In the genomic region with DNA sequence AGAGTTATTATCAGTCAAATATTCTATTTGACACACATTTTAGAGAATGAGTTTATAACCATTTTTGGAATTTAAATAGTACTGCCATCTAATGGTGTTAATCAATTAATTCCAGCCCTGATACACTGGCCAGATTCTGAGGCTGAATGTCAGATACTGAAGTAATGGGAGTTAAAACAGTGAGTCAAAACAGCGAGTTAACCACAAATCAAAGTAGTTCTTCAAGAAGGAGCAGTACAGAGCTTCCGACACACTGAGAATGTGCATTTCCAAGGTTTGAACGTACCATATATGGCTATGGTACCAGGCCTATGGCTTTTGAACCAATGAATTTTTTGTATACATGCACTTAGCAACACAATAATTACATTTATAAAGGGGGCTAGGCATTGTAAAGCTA, we compare ENCODE assay signal across 1 cellular context.
TF ChIP-seq lines count a peak whose summit lies in the region.

No MANE protein-coding gene starts in this region.

TF ChIP-seq in endothelial cell of umbilical vein, 7 proteins besides CTCF, POLR2A, EP300 and RAD21:
- TF ChIP-seq MYC (IDR thresholded peaks at IDR 0.05; ENCODE audit: low read depth, low read length) (no peak), FOS (IDR thresholded peaks at IDR 0.05; ENCODE audit: borderline replicate concordance, insufficient read depth, low read length) (no peak), EZH2 (IDR thresholded peaks at IDR 0.05; ENCODE audit: borderline replicate concordance, low read depth, low read length, severe bottlenecking) (no peak), POLR2AphosphoS5 (IDR thresholded peaks at IDR 0.05; ENCODE audit: insufficient read depth, low read depth, low read length) (no peak), GATA2 (IDR thresholded peaks at IDR 0.05; ENCODE audit: insufficient read depth, insufficient read length, low read depth, low read length) (no peak)
- TF ChIP-seq, protein P1, sequence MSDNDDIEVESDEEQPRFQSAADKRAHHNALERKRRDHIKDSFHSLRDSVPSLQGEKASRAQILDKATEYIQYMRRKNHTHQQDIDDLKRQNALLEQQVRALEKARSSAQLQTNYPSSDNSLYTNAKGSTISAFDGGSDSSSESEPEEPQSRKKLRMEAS (IDR thresholded peaks at IDR 0.05; ENCODE audit: insufficient read depth, insufficient read length) = no peak
